In the genomic region with DNA sequence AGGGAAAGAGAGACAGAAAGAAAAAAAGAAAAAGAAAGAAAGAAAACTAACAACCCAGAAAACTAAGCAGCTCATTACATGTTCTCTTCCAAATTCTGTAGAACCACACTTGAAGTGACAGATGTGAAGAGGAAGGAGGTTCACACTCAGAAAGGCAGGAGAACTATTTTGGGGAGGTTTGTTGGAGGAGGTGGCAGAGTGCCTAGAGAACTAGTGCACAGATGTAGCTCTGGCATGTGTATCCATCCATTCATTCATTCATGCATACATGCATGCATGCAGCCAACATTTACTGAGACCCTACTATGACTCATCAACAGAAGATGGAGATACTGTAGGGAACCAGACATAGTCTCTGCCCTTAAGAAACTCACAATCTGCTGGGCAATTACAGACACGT, we compare ENCODE assay signal across 22 cellular contexts.
"Had no signal": no experiment of that assay in that cellular context is flagged by ENCODE, and none has a peak within 500 bp of the region (broad histone marks: within the 10 kb centered on the region; RNA-seq: fewer than 3 reads in every experiment).

No MANE protein-coding gene starts in this region.

- H3K36me3 ChIP-seq: left lung, pancreas, prostate gland, sigmoid colon, spleen, tibial nerve, uterus had no signal

- FAIRE-seq: keratinocyte, pancreas, small intestine had no signal

- H3K4me3 ChIP-seq: hepatocyte, left lung, lung, mucosa of descending colon, pancreas, prostate gland, sigmoid colon, spleen, tibial nerve, uterus had no signal

- H3K79me2 ChIP-seq: hepatocyte had no signal

- DNase-seq: kidney glomerular epithelial cell; left colon; left lung; mesendoderm; mucosa of descending colon; naive thymus-derived CD4-positive, alpha-beta T cell; pancreas; retina; right cardiac atrium; sigmoid colon; small intestine; spleen; stimulated activated CD4-positive, alpha-beta T cell treated with anti-CD3 and anti-CD28 coated beads, Interleukin-4, amount 100 ng/mL, for 24 hours; stimulated activated naive CD4-positive, alpha-beta T cell; uterus had no signal

- ATAC-seq: left colon; left lung; mucosa of descending colon; naive thymus-derived CD4-positive, alpha-beta T cell; natural killer cell treated with Interleukin-12 subunit alpha and Interleukin-12 subunit beta and Interleukin-15 and Interleukin-18, amount 100 ng/mL, for 72 hours; pancreas; right cardiac atrium; stimulated activated effector memory CD8-positive, alpha-beta T cell treated with anti-CD3 and anti-CD28 coated beads, Interleukin-12 subunit alpha, Interleukin-12 subunit beta, amount 100 ng/mL, for 72 hours had no signal

- H3K27ac ChIP-seq: hepatocyte, left lung, pancreas, prostate gland, sigmoid colon, spleen, tibial nerve, uterus had no signal

- H3K27me3 ChIP-seq: hepatocyte, left lung, pancreas, sigmoid colon, spleen, tibial nerve, uterus had no signal

- H3K4me1 ChIP-seq: left lung, pancreas, prostate gland, sigmoid colon, spleen, tibial nerve, uterus had no signal

- H2AFZ ChIP-seq: hepatocyte had no signal

- H3K4me2 ChIP-seq: hepatocyte had no signal

- H3K9me3 ChIP-seq: left lung, mucosa of descending colon, pancreas, prostate gland, sigmoid colon, spleen, tibial nerve, uterus had no signal
